15 cellular contexts compared by ENCODE assay signal in the genomic region with DNA sequence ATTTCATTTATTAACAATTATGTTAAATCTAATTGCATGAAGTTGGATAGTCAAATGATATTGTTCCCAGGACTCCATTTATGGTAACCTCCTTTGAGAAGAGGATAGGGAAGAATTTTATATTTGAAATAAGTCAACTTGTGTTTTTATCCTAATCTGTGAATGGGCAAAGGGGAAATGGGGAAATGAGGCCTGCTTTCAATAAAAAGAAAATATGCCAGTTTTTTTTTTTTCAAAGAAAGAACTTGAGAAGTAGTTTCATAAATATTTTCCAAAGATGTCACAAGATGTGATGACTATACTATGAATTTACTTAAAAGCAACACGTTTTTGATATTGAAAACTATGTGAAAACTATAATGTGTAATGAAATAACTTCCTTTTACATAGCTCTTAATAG.
DNase-seq lines count a peak whose midpoint lies in the region; ATAC-seq, FAIRE-seq and TF ChIP-seq lines count a peak whose summit lies in the region.
"Had no signal": no experiment of that assay in that cellular context is flagged by ENCODE, and none has a peak within 500 bp of the region (broad histone marks: within the 10 kb centered on the region; RNA-seq: fewer than 3 reads in every experiment).

No MANE protein-coding gene starts in this region.

- no peaks in the 10 kb centered on the region for H4K20me1 ChIP-seq in endothelial cell of umbilical vein (replicated peaks; ENCODE audit: control insufficient read depth, extremely low read depth, insufficient read depth, low read length)

- no peak overlapping the region for H2AFZ ChIP-seq in endothelial cell of umbilical vein (ENCODE audit: low read depth, low read length)
- H2AFZ ChIP-seq: GM23338 had no signal

- peak overlapping the region; percentile 33 for H3K4me2 ChIP-seq in endothelial cell of umbilical vein (ENCODE audit: insufficient read depth, low read length)
- H3K4me2 ChIP-seq: GM23338 had no signal

- dilution Hi-C loops in endothelial cell of umbilical vein (cut with MboI; ENCODE audit: extremely low pct_ligation_motif_present, low sequenced_read_pairs), result no loop called here

- no peak for ATAC-seq in left cardiac atrium
- ATAC-seq: GM23338 had no signal

- no peaks in the 10 kb centered on the region for H3K79me2 ChIP-seq in endothelial cell of umbilical vein (ENCODE audit: control insufficient read depth, insufficient read depth, low read length)

- H3K9me3 ChIP-seq in right atrium auricular region, result no peaks in the 10 kb centered on the region
- H3K9me3 ChIP-seq in endothelial cell of umbilical vein (replicated peaks; ENCODE audit: control insufficient read depth, insufficient read depth, low read length), result no peaks in the 10 kb centered on the region
- H3K9me3 ChIP-seq in tibial artery, result no peaks in the 10 kb centered on the region
- no peaks in the 10 kb centered on the region for H3K9me3 ChIP-seq in tibial nerve

- in situ Hi-C loops in brain microvascular endothelial cell (cut with HindIII; ENCODE audit: low pct_ligation_motif_present, low sequenced_read_pairs), result no loop called here

- no peaks in the 10 kb centered on the region for H3K36me3 ChIP-seq in right atrium auricular region
- H3K36me3 ChIP-seq in endothelial cell of umbilical vein (ENCODE audit: control insufficient read depth in 2 of 2, extremely low read depth in 1 of 2, insufficient read depth in 2 of 2, low read length in 2 of 2), result no peaks in the 10 kb centered on the region
- no peaks in the 10 kb centered on the region for H3K36me3 ChIP-seq in tibial artery
- no peaks in the 10 kb centered on the region for H3K36me3 ChIP-seq in tibial nerve
- no peaks in the 10 kb centered on the region for H3K36me3 ChIP-seq in brain microvascular endothelial cell (replicated peaks)

- H3K27ac ChIP-seq in right atrium auricular region (peak overlapping the region; percentile 21 to 58), endothelial cell of umbilical vein (ENCODE audit: insufficient read depth, low read depth, low read length) (no peak overlapping the region), tibial artery (peak overlapping the region; percentile 64 to 66), tibial nerve (peak overlapping the region in 2 of 4 donors; percentile 61), brain microvascular endothelial cell (no peak overlapping the region)

- DNase-seq in right atrium auricular region (ENCODE audit: low spot score) (no peak), left cardiac atrium (no peak), endothelial cell of umbilical vein (ENCODE audit: low read depth, low spot score) (no peak), tibial artery (no peak), tibial nerve (ENCODE audit: low spot score in 2 of 2) (no peak), brain microvascular endothelial cell (no peak), KG1 (lab: John Stamatoyannopoulos, UW) (no peak)
- DNase-seq: C1 segment of cervical spinal cord; Calu3; CD4-positive, alpha-beta T cell; DMS79; H7 had no signal

- CTCF ChIA-PET in endothelial cell of umbilical vein (lab: Charles Lee), result interaction anchor here (0.7 to 2.0 kb wide), 11 partner anchors 12 to 300 kb away, joined by 3 to 8 read pairs (median 3); no protein-coding TSS in a partner anchor

- H3K27me3 ChIP-seq in right atrium auricular region (no peaks in the 10 kb centered on the region), endothelial cell of umbilical vein (ENCODE audit: control insufficient read depth in 2 of 2, insufficient read depth in 2 of 2, low read length in 2 of 2) (no peaks in the 10 kb centered on the region), tibial artery (no peaks in the 10 kb centered on the region), tibial nerve (no peaks in the 10 kb centered on the region), brain microvascular endothelial cell (replicated peaks) (no peaks in the 10 kb centered on the region)

- intact Hi-C loops in left cardiac atrium (cut with DNase I) (no loop called here), endothelial cell of umbilical vein (cut with micrococcal nuclease) (loop anchor here (2.0 kb wide), 1 partner anchor 67 kb away; no protein-coding TSS in a partner anchor), tibial artery (cut with DNase I; ENCODE audit: low total_unique reads) (no loop called here)

- FAIRE-seq in endothelial cell of umbilical vein (lab: Jason Lieb, UNC) (no peak), islet of Langerhans (lab: Jason Lieb, UNC) (peak; percentile 24)
- FAIRE-seq: GM12891 had no signal

- no peaks in the 10 kb centered on the region for H3K9me1 ChIP-seq in endothelial cell of umbilical vein (replicated peaks; ENCODE audit: control insufficient read depth, extremely low read depth, insufficient read depth, low read length)

- TF ChIP-seq CTCF in right atrium auricular region (IDR thresholded peaks at IDR 0.05), result no peak
- TF ChIP-seq CTCF in endothelial cell of umbilical vein (IDR thresholded peaks at IDR 0.05; ENCODE audit: extremely low read depth in 1 of 2, insufficient read depth in 1 of 2, low read depth in 1 of 2, low read length in 2 of 2), result no peak
- no peak for TF ChIP-seq CTCF in tibial artery (IDR thresholded peaks at IDR 0.05)
- no peak for TF ChIP-seq CTCF in tibial nerve (IDR thresholded peaks at IDR 0.05)
- TF ChIP-seq CTCF in brain microvascular endothelial cell (IDR thresholded peaks at IDR 0.05; ENCODE audit: low read depth, low read length, missing control alignments), result no peak

- H3K9ac ChIP-seq in endothelial cell of umbilical vein (replicated peaks; ENCODE audit: extremely low read depth, insufficient read depth, low read length), result no peak overlapping the region

- 48 to 56% methylated on average over 1 of the region's 1 CpG for WGBS in tibial nerve, 2 donors

- BruUV-seq in endothelial cell of umbilical vein (replicated peaks; lab: Mats Ljungman, UMichigan), result no TSS peak

- H3K4me3 ChIP-seq in right atrium auricular region, result no peak overlapping the region
- no peak overlapping the region for H3K4me3 ChIP-seq in endothelial cell of umbilical vein (replicated peaks in 1 of 3; ENCODE audit: insufficient read depth in 1 of 3, low read depth in 1 of 3, low read length in 3 of 3)
- no peak overlapping the region for H3K4me3 ChIP-seq in tibial artery
- H3K4me3 ChIP-seq in tibial nerve, result no peak overlapping the region
- H3K4me3 ChIP-seq in brain microvascular endothelial cell (ENCODE audit: low read depth, low read length), result no peak overlapping the region
- H3K4me3 ChIP-seq: GM23338 had no signal

- no peak for TF ChIP-seq EP300 in tibial nerve (IDR thresholded peaks at IDR 0.05)

- TF ChIP-seq POLR2A in endothelial cell of umbilical vein (IDR thresholded peaks at IDR 0.05; ENCODE audit: low read depth, low read length) (no peak), tibial nerve (IDR thresholded peaks at IDR 0.05) (no peak)

- H3K4me1 ChIP-seq in right atrium auricular region (peaks cover 0 to 10% of the 10 kb centered on the region in 2 donors), endothelial cell of umbilical vein (ENCODE audit: control insufficient read depth, extremely low read depth, insufficient read depth, low read length) (peaks cover 24% of the 10 kb centered on the region), tibial artery (peaks cover 0 to 54% (median 2%) of the 10 kb centered on the region in 4 donors), tibial nerve (peaks cover 0 to 18% (median 2%) of the 10 kb centered on the region in 4 donors)

- POLR2A ChIA-PET in endothelial cell of umbilical vein (lab: Charles Lee), result no interaction called here

TF ChIP-seq in endothelial cell of umbilical vein, 7 proteins besides CTCF, POLR2A, EP300 and RAD21:
- TF ChIP-seq FOS (IDR thresholded peaks at IDR 0.05; ENCODE audit: borderline replicate concordance, insufficient read depth, low read length) (no peak), GATA2 (IDR thresholded peaks at IDR 0.05; ENCODE audit: insufficient read depth, insufficient read length, low read depth, low read length) (no peak), POLR2AphosphoS5 (IDR thresholded peaks at IDR 0.05; ENCODE audit: insufficient read depth, low read depth, low read length) (no peak), EZH2 (IDR thresholded peaks at IDR 0.05; ENCODE audit: borderline replicate concordance, low read depth, low read length, severe bottlenecking) (no peak), MYC (IDR thresholded peaks at IDR 0.05; ENCODE audit: low read depth, low read length) (no peak), JUN (IDR thresholded peaks at IDR 0.05; ENCODE audit: borderline replicate concordance, insufficient read depth, insufficient read length, low read depth) (no peak)
- TF ChIP-seq, protein P1, sequence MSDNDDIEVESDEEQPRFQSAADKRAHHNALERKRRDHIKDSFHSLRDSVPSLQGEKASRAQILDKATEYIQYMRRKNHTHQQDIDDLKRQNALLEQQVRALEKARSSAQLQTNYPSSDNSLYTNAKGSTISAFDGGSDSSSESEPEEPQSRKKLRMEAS (IDR thresholded peaks at IDR 0.05; ENCODE audit: insufficient read depth, insufficient read length), result no peak

Comparison
In these comparisons a context has a peak if more than half of its experiments do, and no peak if none do; other contexts are left out.
1. H3K27ac ChIP-seq: peak in right atrium auricular region (2 of 2) and tibial artery (2 of 2); none in endothelial cell of umbilical vein (single experiment) and brain microvascular endothelial cell (single experiment).